Comparison of ENCODE assay signal across 27 cellular contexts in the genomic region with DNA sequence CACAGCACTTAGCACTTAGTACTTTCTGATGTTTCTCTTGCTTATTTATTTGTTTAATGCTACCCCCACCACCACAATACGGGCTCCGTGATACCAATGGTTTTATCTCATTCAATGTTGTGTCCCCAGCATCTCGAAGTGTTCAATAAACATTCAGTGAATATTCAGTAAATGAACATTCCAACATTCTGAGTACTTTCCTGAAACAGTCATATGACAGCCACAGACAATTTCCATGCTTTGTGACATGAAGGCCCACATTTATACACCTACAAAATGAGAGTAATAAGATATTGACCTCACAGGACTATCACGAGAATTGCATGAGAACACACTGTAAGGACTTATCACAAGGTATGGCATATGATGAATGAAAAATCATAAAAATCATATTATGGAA. TPM values are rescaled to one million over a fixed set of nuclear protein-coding genes. Genes with fewer than 3 reads are reported as not detected.
"Had no signal": no experiment of that assay in that cellular context is flagged by ENCODE, and none has a peak within 500 bp of the region (broad histone marks: within the 10 kb centered on the region; RNA-seq: fewer than 3 reads in every experiment).

No MANE protein-coding gene starts in this region.

- H3K27me3 ChIP-seq: breast epithelium, colonic mucosa, Peyer's patch had no signal

- H3K36me3 ChIP-seq: breast epithelium, colonic mucosa, Peyer's patch had no signal

- H3K4me1 ChIP-seq: breast epithelium, colonic mucosa, Peyer's patch had no signal

- H3K27ac ChIP-seq: breast epithelium, colonic mucosa, Peyer's patch, RWPE1 had no signal

- H3K4me3 ChIP-seq: breast epithelium, colonic mucosa, Peyer's patch, SK-N-MC had no signal

- ATAC-seq: activated CD8-positive, alpha-beta memory T cell treated with anti-CD3 and anti-CD28 coated beads, Interleukin-2, amount 10 ng/mL, durations not matched to agents 7 days and 5 days; T-helper 17 cell; WTC11 had no signal

- DNase-seq: activated CD4-positive, alpha-beta T cell treated with anti-CD3 and anti-CD28 coated beads for 1 hour; activated CD4-positive, alpha-beta T cell treated with anti-CD3 and anti-CD28 coated beads, Interleukin-2, amount 10 ng/mL, durations not matched to agents 24 days and 14 days; activated CD4-positive, alpha-beta T cell treated with anti-CD3 and anti-CD28 coated beads, Interleukin-2, amount 50 U/mL, for 48 hours; activated CD8-positive, alpha-beta memory T cell treated with anti-CD3 and anti-CD28 coated beads, Interleukin-2, amount 10 ng/mL, durations not matched to agents 7 days and 5 days; activated effector memory CD4-positive, alpha-beta T cell treated with Interleukin-2 at 50 U/mL for 16 hours; activated naive CD4-positive, alpha-beta T cell; activated T-cell treated with anti-CD3 and anti-CD28 coated beads, Interleukin-2, amount 50 U/mL, for 24 hours; aorta; caudate nucleus; colonic mucosa; Karpas-422; NCI-H1092; NCI-H1417; NCI-H1694 treated with DMSO at 0.1 percent for 48 hours; NCI-H2029 treated with DMSO at 0.1 percent for 48 hours; NCI-H345; NCI-H510A; NCI-H526 treated with DMSO at 0.1 percent for 48 hours; NCI-H82; Peyer's patch; SHP77; T-helper 17 cell; T-helper 9 cell had no signal

- H3K9me3 ChIP-seq: colonic mucosa, Peyer's patch had no signal

RNA-seq across cellular contexts. Expression of a gene that starts 10.8 kb away (rescaled TPM):
- total RNA-seq: activated CD4-positive, alpha-beta T cell treated with anti-CD3 and anti-CD28 coated beads, Interleukin-2, amount 10 ng/mL, durations not matched to agents 24 days and 14 days; T-helper 17 cell had no signal
